In genomic region chr16:78434401-78434800, GRCh38 we compare ENCODE assay signal across 30 cellular contexts.
"Had no signal": no experiment of that assay in that cellular context is flagged by ENCODE, and none has a peak within 500 bp of the region (broad histone marks: within the 10 kb centered on the region; RNA-seq: fewer than 3 reads in every experiment).

No MANE protein-coding gene starts in this region.

- ATAC-seq: activated CD8-positive, alpha-beta T cell treated with anti-CD3 and anti-CD28 coated beads, Interleukin-2, amount 10 ng/mL, durations not matched to agents 7 days and 5 days; body of pancreas; Panc1 had no signal

- H3K4me1 ChIP-seq: ascending aorta, body of pancreas, breast epithelium had no signal

- H3K36me3 ChIP-seq: breast epithelium, MG63 had no signal

- H3K9me3 ChIP-seq: ascending aorta, body of pancreas, breast epithelium, MG63 had no signal

- H3K27ac ChIP-seq: ascending aorta, body of pancreas, breast epithelium had no signal

- DNase-seq: activated CD4-positive, alpha-beta T cell treated with anti-CD3 and anti-CD28 coated beads, Interleukin-2, amount 10 ng/mL, durations not matched to agents 7 days and 5 days; activated CD4-positive, alpha-beta T cell treated with anti-CD3 and anti-CD28 coated beads, Interleukin-2, amount 50 U/mL, for 48 hours; activated CD8-positive, alpha-beta T cell treated with anti-CD3 and anti-CD28 coated beads, Interleukin-2, amount 10 ng/mL, durations not matched to agents 7 days and 5 days; activated gamma-delta T cell; activated naive CD4-positive, alpha-beta T cell treated with Interleukin-2 at 50 U/mL for 16 hours; activated naive CD8-positive, alpha-beta T cell treated with anti-CD3 and anti-CD28 coated beads, Interleukin-2, amount 10 ng/mL, durations not matched to agents 7 days and 5 days; activated T-cell treated with anti-CD3 and anti-CD28 coated beads, Interleukin-2, amount 50 U/mL, for 24 hours; amygdala; body of pancreas; Kasumi-1; KG1; MG63; NCI-H1048; NCI-H1105 treated with DMSO at 0.1 percent for 48 hours; NCI-H1436; NCI-H1694; NCI-H1930; NCI-H2081 treated with DMSO at 0.1 percent for 48 hours; NCI-H226; NCI-H446 treated with DMSO at 0.1 percent for 48 hours; NCI-H524; NCI-H69; RPMI8226; SW 1271; T-helper 1 cell; T-helper 2 cell; T-helper 9 cell had no signal

- H3K4me3 ChIP-seq: ascending aorta, body of pancreas, breast epithelium, MG63 had no signal

- H3K27me3 ChIP-seq: ascending aorta, body of pancreas, breast epithelium, MG63 had no signal
